32 cellular contexts compared by ENCODE assay signal in genomic region chr14:35725934-35726333, GRCh38.
"Had no signal": no experiment of that assay in that cellular context is flagged by ENCODE, and none has a peak within 500 bp of the region (broad histone marks: within the 10 kb centered on the region; RNA-seq: fewer than 3 reads in every experiment).

No MANE protein-coding gene starts in this region.

- H3K27ac ChIP-seq: ovary, parathyroid adenoma, psoas muscle, skin epidermis, spleen, suprapubic skin, testis, tibial artery, transverse colon, upper lobe of left lung, vagina had no signal

- H3K4me3 Mint-ChIP-seq: naive thymus-derived CD8-positive, alpha-beta T cell; natural killer cell treated with Interleukin-12 subunit alpha and Interleukin-12 subunit beta and Interleukin-15 and Interleukin-18, amount 100 ng/mL, for 72 hours; nephron progenitor cell; neural crest cell; stimulated activated memory B cell treated with anti-CD40 and anti-IgM and Interleukin-4, amounts not matched to agents 10 μg/mL and 1 μg/mL and 100 μg/mL, for 72 hours; stimulated activated naive CD8-positive, alpha-beta T cell treated with anti-CD3 and anti-CD28 coated beads, Interleukin-15, amount 100 ng/mL, for 72 hours had no signal

- H3K9ac ChIP-seq: parathyroid adenoma had no signal

- DNase-seq: naive thymus-derived CD8-positive, alpha-beta T cell; nephron progenitor cell; occipital lobe; ovary; posterior cingulate gyrus; psoas muscle; right cardiac atrium; spleen; stimulated activated CD4-positive, alpha-beta T cell treated with anti-CD3 and anti-CD28 coated beads, Interleukin-12 subunit alpha, Interleukin-12 subunit beta, amount 100 ng/mL, for 4 hours; stimulated activated CD4-positive, alpha-beta T cell treated with anti-CD3 and anti-CD28 coated beads, Interleukin-1b, Interleukin-23, amount 100 ng/mL, for 48 hours; stimulated activated CD4-positive, alpha-beta T cell treated with anti-CD3 and anti-CD28 coated beads, Interleukin-4, amount 100 ng/mL, for 1 hour; stimulated activated CD4-positive, alpha-beta T cell treated with anti-CD3 and anti-CD28 coated beads, Interleukin-4, amount 100 ng/mL, for 4 hours; stimulated activated CD8-positive, alpha-beta memory T cell treated with anti-CD3 and anti-CD28 coated beads, Interleukin-4, amount 100 ng/mL, for 48 hours; stimulated activated naive CD4-positive, alpha-beta T cell; stimulated activated naive CD8-positive, alpha-beta T cell treated with anti-CD3 and anti-CD28 coated beads, Interleukin-15, amount 100 ng/mL, for 72 hours; stimulated activated naive CD8-positive, alpha-beta T cell treated with anti-CD3 and anti-CD28 coated beads, Interleukin-15, Interleukin-2, amounts not matched to agents 100 U/mL and 50 U/mL, for 24 hours; substantia nigra; testis; tibial artery; transverse colon; upper lobe of left lung had no signal

- H3K4me1 ChIP-seq: parathyroid adenoma, psoas muscle, spleen, suprapubic skin, testis, tibial artery, transverse colon, upper lobe of left lung, vagina had no signal

- H3K9me3 ChIP-seq: ovary, psoas muscle, spleen, suprapubic skin, testis, tibial artery, transverse colon, upper lobe of left lung, vagina had no signal

- H3K9me3 Mint-ChIP-seq: naive thymus-derived CD8-positive, alpha-beta T cell; natural killer cell treated with Interleukin-12 subunit alpha and Interleukin-12 subunit beta and Interleukin-15 and Interleukin-18, amount 100 ng/mL, for 72 hours; nephron progenitor cell; neural crest cell; stimulated activated memory B cell treated with anti-CD40 and anti-IgM and Interleukin-4, amounts not matched to agents 10 μg/mL and 1 μg/mL and 100 μg/mL, for 72 hours; stimulated activated naive CD8-positive, alpha-beta T cell treated with anti-CD3 and anti-CD28 coated beads, Interleukin-15, amount 100 ng/mL, for 72 hours had no signal

- H2AFZ ChIP-seq: parathyroid adenoma had no signal

- ATAC-seq: naive thymus-derived CD8-positive, alpha-beta T cell; natural killer cell treated with Interleukin-12 subunit alpha and Interleukin-12 subunit beta and Interleukin-15 and Interleukin-18, amount 100 ng/mL, for 72 hours; psoas muscle; right cardiac atrium; sciatic nerve; stimulated activated memory B cell treated with anti-CD40 and anti-IgM and Interleukin-4, amounts not matched to agents 10 μg/mL and 1 μg/mL and 100 μg/mL, for 72 hours; stimulated activated naive CD8-positive, alpha-beta T cell treated with anti-CD3 and anti-CD28 coated beads, Interleukin-15, amount 100 ng/mL, for 72 hours; stimulated activated naive CD8-positive, alpha-beta T cell treated with anti-CD3 and anti-CD28 coated beads, Interleukin-15, Interleukin-2, amounts not matched to agents 100 U/mL and 50 U/mL, for 24 hours had no signal

- H3K27me3 Mint-ChIP-seq: naive thymus-derived CD8-positive, alpha-beta T cell; natural killer cell treated with Interleukin-12 subunit alpha and Interleukin-12 subunit beta and Interleukin-15 and Interleukin-18, amount 100 ng/mL, for 72 hours; progenitor cell of endocrine pancreas; stimulated activated memory B cell treated with anti-CD40 and anti-IgM and Interleukin-4, amounts not matched to agents 10 μg/mL and 1 μg/mL and 100 μg/mL, for 72 hours; stimulated activated naive CD8-positive, alpha-beta T cell treated with anti-CD3 and anti-CD28 coated beads, Interleukin-15, amount 100 ng/mL, for 72 hours had no signal

- H3K27me3 ChIP-seq: ovary, spleen, suprapubic skin, testis, tibial artery, transverse colon, upper lobe of left lung, vagina had no signal

- H3K4me3 ChIP-seq: ovary, psoas muscle, skin epidermis, smooth muscle cell, spleen, suprapubic skin, testis, tibial artery, transverse colon, upper lobe of left lung, vagina had no signal

- H3K4me2 ChIP-seq: smooth muscle cell had no signal

- FAIRE-seq: urothelium cell line had no signal

- H3K4me1 Mint-ChIP-seq: nephron progenitor cell; stimulated activated memory B cell treated with anti-CD40 and anti-IgM and Interleukin-4, amounts not matched to agents 10 μg/mL and 1 μg/mL and 100 μg/mL, for 72 hours; stimulated activated naive CD8-positive, alpha-beta T cell treated with anti-CD3 and anti-CD28 coated beads, Interleukin-15, amount 100 ng/mL, for 72 hours had no signal

- H3K36me3 ChIP-seq: ovary had no signal

- H3K27ac Mint-ChIP-seq: naive thymus-derived CD8-positive, alpha-beta T cell; natural killer cell treated with Interleukin-12 subunit alpha and Interleukin-12 subunit beta and Interleukin-15 and Interleukin-18, amount 100 ng/mL, for 72 hours; nephron progenitor cell; progenitor cell of endocrine pancreas; stimulated activated memory B cell treated with anti-CD40 and anti-IgM and Interleukin-4, amounts not matched to agents 10 μg/mL and 1 μg/mL and 100 μg/mL, for 72 hours; stimulated activated naive CD8-positive, alpha-beta T cell treated with anti-CD3 and anti-CD28 coated beads, Interleukin-15, amount 100 ng/mL, for 72 hours had no signal
